14 cellular contexts compared by ENCODE assay signal in genomic region chr2:177972782-177973181, GRCh38.
"Had no signal": no experiment of that assay in that cellular context is flagged by ENCODE, and none has a peak within 500 bp of the region (broad histone marks: within the 10 kb centered on the region; RNA-seq: fewer than 3 reads in every experiment).

No MANE protein-coding gene starts in this region.

- H3K27me3 ChIP-seq: colonic mucosa, ovary, suprapubic skin, upper lobe of right lung had no signal

- ATAC-seq: left lobe of liver; stimulated activated naive CD8-positive, alpha-beta T cell treated with anti-CD3 and anti-CD28 coated beads, Interleukin-15, Interleukin-2, amounts not matched to agents 100 U/mL and 50 U/mL, for 24 hours; upper lobe of right lung had no signal

- H3K4me1 ChIP-seq: colonic mucosa, suprapubic skin, upper lobe of right lung had no signal

- H3K9me3 ChIP-seq: colonic mucosa, ovary, suprapubic skin, upper lobe of right lung had no signal

- DNase-seq: activated CD4-positive, alpha-beta T cell treated with anti-CD3 and anti-CD28 coated beads, Interleukin-2, amount 10 ng/mL, durations not matched to agents 7 days and 5 days; activated CD4-positive, CD25-positive, alpha-beta regulatory T cell; activated effector memory CD4-positive, alpha-beta T cell treated with Interleukin-2 at 50 U/mL for 16 hours; activated T-cell treated with anti-CD3 and anti-CD28 coated beads, Interleukin-2, amount 50 U/mL, for 24 hours; caudate nucleus; colonic mucosa; ovary; retina; stimulated activated CD4-positive, alpha-beta T cell treated with anti-CD3 and anti-CD28 coated beads, Interleukin-4, amount 100 ng/mL, for 1 hour; stimulated activated CD8-positive, alpha-beta memory T cell treated with anti-CD3 and anti-CD28 coated beads, Interleukin-4, amount 100 ng/mL, for 48 hours; stimulated activated naive CD8-positive, alpha-beta T cell treated with anti-CD3 and anti-CD28 coated beads, Interleukin-15, Interleukin-2, amounts not matched to agents 100 U/mL and 50 U/mL, for 24 hours; upper lobe of right lung had no signal

- H3K4me3 ChIP-seq: colonic mucosa, ovary, suprapubic skin, upper lobe of right lung had no signal

- H3K36me3 ChIP-seq: colonic mucosa, ovary, suprapubic skin, upper lobe of right lung had no signal

- H3K27ac ChIP-seq: colonic mucosa, ovary, suprapubic skin, upper lobe of right lung had no signal
